In the genomic region with DNA sequence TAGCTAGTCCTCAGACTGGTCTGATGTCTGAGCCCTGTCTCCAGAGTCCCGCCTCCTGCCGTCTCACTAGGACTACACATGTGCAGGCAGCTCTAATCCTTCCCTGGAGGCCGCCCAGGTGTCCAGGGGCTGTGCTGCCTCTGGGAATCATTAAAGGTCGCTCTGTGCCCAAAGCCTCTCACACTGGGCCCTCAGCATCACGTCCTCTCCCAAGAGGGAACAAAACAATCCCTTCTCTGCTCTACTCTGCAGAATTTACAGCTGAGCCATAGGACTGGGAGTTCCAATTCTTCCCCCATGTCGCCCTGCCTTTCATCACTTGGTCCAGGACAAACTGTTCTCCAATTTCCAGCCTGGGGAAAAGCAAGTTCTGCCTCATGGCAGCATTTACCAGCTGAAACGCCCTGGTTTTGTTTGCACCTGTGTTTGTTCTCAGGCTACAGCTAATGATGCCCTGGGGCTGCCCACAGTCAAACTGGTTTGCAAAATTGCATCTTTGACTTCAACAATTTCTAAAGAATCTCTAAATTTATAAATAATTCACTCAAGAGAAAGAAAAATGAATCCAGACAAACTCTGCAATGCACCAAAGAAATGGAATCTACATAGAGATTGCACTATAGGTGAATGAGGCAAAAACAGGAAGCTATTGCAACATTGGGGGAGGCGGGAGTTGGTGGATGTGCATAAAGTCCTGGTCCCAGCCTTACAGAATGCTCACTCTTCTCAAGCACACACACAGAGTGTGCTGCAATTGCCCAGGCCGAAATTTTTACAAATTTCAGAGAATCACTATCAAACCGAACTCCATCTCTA, we compare ENCODE assay signal across 1 cellular context.
A peak's percentile ranks its signal among the peaks of the same experiment; 100 is the strongest.
TF ChIP-seq lines count a peak whose summit lies in the region.

No MANE protein-coding gene starts in this region.

TF ChIP-seq in HepG2, 621 proteins besides CTCF, POLR2A, EP300 and RAD21 (continued from another document and continues in another):
- TF ChIP-seq, protein P1, sequence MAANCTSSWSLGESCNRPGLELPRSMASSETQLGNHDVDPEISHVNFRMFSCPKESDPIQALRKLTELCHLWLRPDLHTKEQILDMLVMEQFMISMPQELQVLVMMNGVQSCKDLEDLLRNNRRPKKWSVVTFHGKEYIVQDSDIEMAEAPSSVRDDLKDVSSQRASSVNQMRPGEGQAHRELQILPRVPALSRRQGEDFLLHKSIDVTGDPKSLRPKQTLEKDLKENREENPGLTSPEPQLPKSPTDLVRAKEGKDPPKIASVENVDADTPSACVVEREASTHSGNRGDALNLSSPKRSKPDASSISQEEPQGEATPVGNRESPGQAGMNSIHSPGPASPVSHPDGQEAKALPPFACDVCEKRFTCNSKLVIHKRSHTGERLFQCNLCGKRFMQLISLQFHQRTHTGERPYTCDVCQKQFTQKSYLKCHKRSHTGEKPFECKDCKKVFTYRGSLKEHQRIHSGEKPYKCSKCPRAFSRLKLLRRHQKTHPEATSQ (CRISPR knock-in tag; IDR thresholded peaks at IDR 0.05; ENCODE audit: borderline replicate concordance), result no peak
- TF ChIP-seq HES4 (CRISPR knock-in tag; IDR thresholded peaks at IDR 0.05; ENCODE audit: borderline replicate concordance) (no peak), CC2D1A (CRISPR knock-in tag; IDR thresholded peaks at IDR 0.05) (no peak), NFYB (CRISPR knock-in tag; IDR thresholded peaks at IDR 0.05) (no peak), XRCC5 (optimal IDR thresholded peaks at IDR 0.05; ENCODE audit: low read length) (no peak), CAMTA2 (CRISPR knock-in tag; IDR thresholded peaks at IDR 0.05; ENCODE audit: borderline replicate concordance) (no peak), TBL1XR1 (IDR thresholded peaks at IDR 0.05; ENCODE audit: borderline replicate concordance, low read length, partially characterized antibody) (no peak), HNF4A (CRISPR knock-in tag; IDR thresholded peaks at IDR 0.05) (peak; percentile 57), SIN3A (IDR thresholded peaks at IDR 0.05; ENCODE audit: borderline replicate concordance, low read depth, low read length) (0 out of 2 replicates have a peak, but pooled peaks have one; percentile 19), SOX13 (IDR thresholded peaks at IDR 0.05) (no peak), SOX13 (CRISPR knock-in tag; conservative IDR thresholded peaks at IDR 0.05 in 1 of 2, IDR thresholded peaks at IDR 0.05 in 1 of 2) (0 out of 4 replicates have a peak, but pooled peaks of 1 of the 2 experiments have one; percentile 43), MATR3 (CRISPR knock-in tag; IDR thresholded peaks at IDR 0.05) (no peak), ZSCAN21 (CRISPR knock-in tag; IDR thresholded peaks at IDR 0.05; ENCODE audit: borderline replicate concordance) (no peak), TCF7L2 (IDR thresholded peaks at IDR 0.05; ENCODE audit: low read depth, low read length) (no peak), MBD4 (IDR thresholded peaks at IDR 0.05; ENCODE audit: borderline replicate concordance, low read length) (no peak), ZBTB38 (CRISPR knock-in tag; IDR thresholded peaks at IDR 0.05) (no peak), ZSCAN12 (CRISPR knock-in tag; IDR thresholded peaks at IDR 0.05) (no peak), RFX5 (IDR thresholded peaks at IDR 0.05; ENCODE audit: low read depth, low read length) (no peak), FOXJ3 (CRISPR knock-in tag; IDR thresholded peaks at IDR 0.05; ENCODE audit: borderline replicate concordance) (peak; percentile 44; the same call in 1 of the 2 replicates), KLF16 (CRISPR knock-in tag; IDR thresholded peaks at IDR 0.05) (peak in 1 of 2 experiments; percentile 48; a peak in 1 of 4 replicates), KLF12 (CRISPR knock-in tag; IDR thresholded peaks at IDR 0.05; ENCODE audit: borderline replicate concordance) (no peak), POGZ (CRISPR knock-in tag; IDR thresholded peaks at IDR 0.05) (no peak), ZNF333 (CRISPR knock-in tag; IDR thresholded peaks at IDR 0.05; ENCODE audit: borderline replicate concordance) (no peak), NCOR1 (IDR thresholded peaks at IDR 0.05; ENCODE audit: borderline replicate concordance, low read length) (peak; percentile 40; the same call in 1 of the 2 replicates), SMAD9 (CRISPR knock-in tag; IDR thresholded peaks at IDR 0.05) (no peak), IKZF4 (CRISPR knock-in tag; IDR thresholded peaks at IDR 0.05; ENCODE audit: borderline replicate concordance, low read depth, not compliant biosample characterization) (no peak), ZNF879 (CRISPR knock-in tag; IDR thresholded peaks at IDR 0.05) (no peak), MBNL3 (CRISPR knock-in tag; conservative IDR thresholded peaks at IDR 0.05) (no peak), KAT7 (CRISPR knock-in tag; IDR thresholded peaks at IDR 0.05; ENCODE audit: borderline replicate concordance) (0 out of 2 replicates have a peak, but pooled peaks have one; percentile 40), ATF7-NPFF (CRISPR knock-in tag; IDR thresholded peaks at IDR 0.05; ENCODE audit: low read depth) (no peak), ZNF703 (CRISPR knock-in tag; IDR thresholded peaks at IDR 0.05; ENCODE audit: borderline replicate concordance) (no peak), ZNF724P (CRISPR knock-in tag; IDR thresholded peaks at IDR 0.05; ENCODE audit: borderline replicate concordance) (no peak), ZNF251 (CRISPR knock-in tag; IDR thresholded peaks at IDR 0.05) (no peak)
- TF ChIP-seq, protein P2, sequence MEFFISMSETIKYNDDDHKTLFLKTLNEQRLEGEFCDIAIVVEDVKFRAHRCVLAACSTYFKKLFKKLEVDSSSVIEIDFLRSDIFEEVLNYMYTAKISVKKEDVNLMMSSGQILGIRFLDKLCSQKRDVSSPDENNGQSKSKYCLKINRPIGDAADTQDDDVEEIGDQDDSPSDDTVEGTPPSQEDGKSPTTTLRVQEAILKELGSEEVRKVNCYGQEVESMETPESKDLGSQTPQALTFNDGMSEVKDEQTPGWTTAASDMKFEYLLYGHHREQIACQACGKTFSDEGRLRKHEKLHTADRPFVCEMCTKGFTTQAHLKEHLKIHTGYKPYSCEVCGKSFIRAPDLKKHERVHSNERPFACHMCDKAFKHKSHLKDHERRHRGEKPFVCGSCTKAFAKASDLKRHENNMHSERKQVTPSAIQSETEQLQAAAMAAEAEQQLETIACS (CRISPR knock-in tag; IDR thresholded peaks at IDR 0.05), result no peak
- TF ChIP-seq, protein P3, sequence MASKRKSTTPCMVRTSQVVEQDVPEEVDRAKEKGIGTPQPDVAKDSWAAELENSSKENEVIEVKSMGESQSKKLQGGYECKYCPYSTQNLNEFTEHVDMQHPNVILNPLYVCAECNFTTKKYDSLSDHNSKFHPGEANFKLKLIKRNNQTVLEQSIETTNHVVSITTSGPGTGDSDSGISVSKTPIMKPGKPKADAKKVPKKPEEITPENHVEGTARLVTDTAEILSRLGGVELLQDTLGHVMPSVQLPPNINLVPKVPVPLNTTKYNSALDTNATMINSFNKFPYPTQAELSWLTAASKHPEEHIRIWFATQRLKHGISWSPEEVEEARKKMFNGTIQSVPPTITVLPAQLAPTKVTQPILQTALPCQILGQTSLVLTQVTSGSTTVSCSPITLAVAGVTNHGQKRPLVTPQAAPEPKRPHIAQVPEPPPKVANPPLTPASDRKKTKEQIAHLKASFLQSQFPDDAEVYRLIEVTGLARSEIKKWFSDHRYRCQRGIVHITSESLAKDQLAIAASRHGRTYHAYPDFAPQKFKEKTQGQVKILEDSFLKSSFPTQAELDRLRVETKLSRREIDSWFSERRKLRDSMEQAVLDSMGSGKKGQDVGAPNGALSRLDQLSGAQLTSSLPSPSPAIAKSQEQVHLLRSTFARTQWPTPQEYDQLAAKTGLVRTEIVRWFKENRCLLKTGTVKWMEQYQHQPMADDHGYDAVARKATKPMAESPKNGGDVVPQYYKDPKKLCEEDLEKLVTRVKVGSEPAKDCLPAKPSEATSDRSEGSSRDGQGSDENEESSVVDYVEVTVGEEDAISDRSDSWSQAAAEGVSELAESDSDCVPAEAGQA (IDR thresholded peaks at IDR 0.05; ENCODE audit: low read depth), result peak; percentile 34; the same call in 1 of the 2 replicates
- TF ChIP-seq, protein P3 (CRISPR knock-in tag; IDR thresholded peaks at IDR 0.05; ENCODE audit: borderline replicate concordance), result no peak
- TF ChIP-seq, protein P4, sequence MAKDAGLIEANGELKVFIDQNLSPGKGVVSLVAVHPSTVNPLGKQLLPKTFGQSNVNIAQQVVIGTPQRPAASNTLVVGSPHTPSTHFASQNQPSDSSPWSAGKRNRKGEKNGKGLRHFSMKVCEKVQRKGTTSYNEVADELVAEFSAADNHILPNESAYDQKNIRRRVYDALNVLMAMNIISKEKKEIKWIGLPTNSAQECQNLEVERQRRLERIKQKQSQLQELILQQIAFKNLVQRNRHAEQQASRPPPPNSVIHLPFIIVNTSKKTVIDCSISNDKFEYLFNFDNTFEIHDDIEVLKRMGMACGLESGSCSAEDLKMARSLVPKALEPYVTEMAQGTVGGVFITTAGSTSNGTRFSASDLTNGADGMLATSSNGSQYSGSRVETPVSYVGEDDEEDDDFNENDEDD (CRISPR knock-in tag; IDR thresholded peaks at IDR 0.05; ENCODE audit: borderline replicate concordance), result peak; percentile 40; the same call in 1 of the 2 replicates
- TF ChIP-seq, protein P5, sequence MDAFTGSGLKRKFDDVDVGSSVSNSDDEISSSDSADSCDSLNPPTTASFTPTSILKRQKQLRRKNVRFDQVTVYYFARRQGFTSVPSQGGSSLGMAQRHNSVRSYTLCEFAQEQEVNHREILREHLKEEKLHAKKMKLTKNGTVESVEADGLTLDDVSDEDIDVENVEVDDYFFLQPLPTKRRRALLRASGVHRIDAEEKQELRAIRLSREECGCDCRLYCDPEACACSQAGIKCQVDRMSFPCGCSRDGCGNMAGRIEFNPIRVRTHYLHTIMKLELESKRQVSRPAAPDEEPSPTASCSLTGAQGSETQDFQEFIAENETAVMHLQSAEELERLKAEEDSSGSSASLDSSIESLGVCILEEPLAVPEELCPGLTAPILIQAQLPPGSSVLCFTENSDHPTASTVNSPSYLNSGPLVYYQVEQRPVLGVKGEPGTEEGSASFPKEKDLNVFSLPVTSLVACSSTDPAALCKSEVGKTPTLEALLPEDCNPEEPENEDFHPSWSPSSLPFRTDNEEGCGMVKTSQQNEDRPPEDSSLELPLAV (CRISPR knock-in tag; conservative IDR thresholded peaks at IDR 0.05; ENCODE audit: low read depth), result no peak
- TF ChIP-seq, protein P6, sequence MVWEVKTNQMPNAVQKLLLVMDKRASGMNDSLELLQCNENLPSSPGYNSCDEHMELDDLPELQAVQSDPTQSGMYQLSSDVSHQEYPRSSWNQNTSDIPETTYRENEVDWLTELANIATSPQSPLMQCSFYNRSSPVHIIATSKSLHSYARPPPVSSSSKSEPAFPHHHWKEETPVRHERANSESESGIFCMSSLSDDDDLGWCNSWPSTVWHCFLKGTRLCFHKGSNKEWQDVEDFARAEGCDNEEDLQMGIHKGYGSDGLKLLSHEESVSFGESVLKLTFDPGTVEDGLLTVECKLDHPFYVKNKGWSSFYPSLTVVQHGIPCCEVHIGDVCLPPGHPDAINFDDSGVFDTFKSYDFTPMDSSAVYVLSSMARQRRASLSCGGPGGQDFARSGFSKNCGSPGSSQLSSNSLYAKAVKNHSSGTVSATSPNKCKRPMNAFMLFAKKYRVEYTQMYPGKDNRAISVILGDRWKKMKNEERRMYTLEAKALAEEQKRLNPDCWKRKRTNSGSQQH (CRISPR knock-in tag; IDR thresholded peaks at IDR 0.05; ENCODE audit: low read depth), result 0 out of 2 replicates have a peak, but pooled peaks have one; percentile 42
- TF ChIP-seq, protein P7, sequence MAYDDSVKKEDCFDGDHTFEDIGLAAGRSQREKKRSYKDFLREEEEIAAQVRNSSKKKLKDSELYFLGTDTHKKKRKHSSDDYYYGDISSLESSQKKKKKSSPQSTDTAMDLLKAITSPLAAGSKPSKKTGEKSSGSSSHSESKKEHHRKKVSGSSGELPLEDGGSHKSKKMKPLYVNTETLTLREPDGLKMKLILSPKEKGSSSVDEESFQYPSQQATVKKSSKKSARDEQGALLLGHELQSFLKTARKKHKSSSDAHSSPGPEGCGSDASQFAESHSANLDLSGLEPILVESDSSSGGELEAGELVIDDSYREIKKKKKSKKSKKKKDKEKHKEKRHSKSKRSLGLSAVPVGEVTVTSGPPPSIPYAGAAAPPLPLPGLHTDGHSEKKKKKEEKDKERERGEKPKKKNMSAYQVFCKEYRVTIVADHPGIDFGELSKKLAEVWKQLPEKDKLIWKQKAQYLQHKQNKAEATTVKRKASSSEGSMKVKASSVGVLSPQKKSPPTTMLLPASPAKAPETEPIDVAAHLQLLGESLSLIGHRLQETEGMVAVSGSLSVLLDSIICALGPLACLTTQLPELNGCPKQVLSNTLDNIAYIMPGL (CRISPR knock-in tag; IDR thresholded peaks at IDR 0.05; ENCODE audit: borderline replicate concordance in 1 of 2, low read depth in 1 of 2), result no peak; a peak in 1 of 4 replicates
- TF ChIP-seq, protein P8, sequence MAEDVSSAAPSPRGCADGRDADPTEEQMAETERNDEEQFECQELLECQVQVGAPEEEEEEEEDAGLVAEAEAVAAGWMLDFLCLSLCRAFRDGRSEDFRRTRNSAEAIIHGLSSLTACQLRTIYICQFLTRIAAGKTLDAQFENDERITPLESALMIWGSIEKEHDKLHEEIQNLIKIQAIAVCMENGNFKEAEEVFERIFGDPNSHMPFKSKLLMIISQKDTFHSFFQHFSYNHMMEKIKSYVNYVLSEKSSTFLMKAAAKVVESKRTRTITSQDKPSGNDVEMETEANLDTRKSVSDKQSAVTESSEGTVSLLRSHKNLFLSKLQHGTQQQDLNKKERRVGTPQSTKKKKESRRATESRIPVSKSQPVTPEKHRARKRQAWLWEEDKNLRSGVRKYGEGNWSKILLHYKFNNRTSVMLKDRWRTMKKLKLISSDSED (CRISPR knock-in tag; IDR thresholded peaks at IDR 0.05), result no peak
